7 cellular contexts compared by ENCODE assay signal in genomic region chr21:45590246-45590725, GRCh38. TPM values are rescaled to one million over a fixed set of nuclear protein-coding genes. Genes with fewer than 3 reads are reported as not detected.
A peak's percentile ranks its signal among the peaks of the same experiment; 100 is the strongest.
DNase-seq lines count a peak whose midpoint lies in the region; ATAC-seq and TF ChIP-seq lines count a peak whose summit lies in the region.

No MANE protein-coding gene starts in this region.

- intact Hi-C loops in activated B cell treated with CpG ODN at 0.5 μM for 24 hours (cut with micrococcal nuclease) (loop anchor here (1.0 kb wide), 1 partner anchor 48 kb away; the partner anchor contains the start of gene SLC19A1), Calu3 (cut with micrococcal nuclease; ENCODE audit: unreplicated experiment) (no loop called here)

- H3K9me3 ChIP-seq in HAP-1 = peaks cover 5% of the 10 kb centered on the region

- H3K4me1 ChIP-seq in HAP-1 = no peaks in the 10 kb centered on the region

- H3K4me3 ChIP-seq in HAP-1 = peak overlapping the region; percentile 45

- H3K36me3 ChIP-seq in HAP-1 (replicated peaks) = no peaks in the 10 kb centered on the region

- H3K27ac Mint-ChIP-seq in activated B cell treated with CpG ODN at 0.5 μM for 24 hours (no peak overlapping the region), Calu3 (ENCODE audit: unreplicated experiment) (no peak overlapping the region)

- H3K27me3 Mint-ChIP-seq in activated B cell treated with CpG ODN at 0.5 μM for 24 hours (peaks cover 30% of the 10 kb centered on the region), Calu3 (ENCODE audit: unreplicated experiment) (peaks cover 63% of the 10 kb centered on the region)

- H3K4me1 Mint-ChIP-seq in activated B cell treated with CpG ODN at 0.5 μM for 24 hours = peaks cover 3% of the 10 kb centered on the region
- H3K4me1 Mint-ChIP-seq in Calu3 (ENCODE audit: low read depth, unreplicated experiment) = no peaks in the 10 kb centered on the region

- DNase-seq in HAP-1 (ENCODE audit: low spot score in 2 of 2) (peak; percentile 31 to 81), activated B cell treated with CpG ODN at 0.5 μM for 24 hours (peak; percentile 43), dermis blood vessel endothelial cell (peak; percentile 74), lung microvascular endothelial cell (ENCODE audit: low read depth in 2 of 2) (peak; percentile 47 to 49), Calu3 (no peak)
- peak; percentile 47 for DNase-seq in stimulated activated CD8-positive, alpha-beta memory T cell treated with anti-CD3 and anti-CD28 coated beads, Interleukin-4, amount 100 ng/mL, for 24 hours (ENCODE audit: low read depth)

- TF ChIP-seq CTCF in activated B cell treated with CpG ODN at 0.5 μM for 24 hours (IDR thresholded peaks at IDR 0.05) (no peak), Calu3 (IDR thresholded peaks at IDR 0.05; ENCODE audit: unreplicated experiment) (no peak)

- BruUV-seq in Calu3 (replicated peaks; lab: Mats Ljungman, UMichigan) = no TSS peak

- CTCF ChIA-PET in activated B cell treated with CpG ODN at 0.5 μM for 24 hours (lab: Charles Lee) (interaction anchor here (1.5 kb wide), 1 partner anchor 34 kb away, joined by 4 read pairs; no protein-coding TSS in a partner anchor), Calu3 (lab: Charles Lee) (interaction anchor here (0.6 kb wide), 1 partner anchor 97 kb away, joined by 5 read pairs; no protein-coding TSS in a partner anchor)

- H3K9me3 Mint-ChIP-seq in activated B cell treated with CpG ODN at 0.5 μM for 24 hours (peaks cover 18% of the 10 kb centered on the region), Calu3 (ENCODE audit: low read depth, unreplicated experiment) (peaks cover 7% of the 10 kb centered on the region)

- no peaks in the 10 kb centered on the region for H3K27me3 ChIP-seq in HAP-1 (ENCODE audit: low read depth)

- POLR2A ChIA-PET in activated B cell treated with CpG ODN at 0.5 μM for 24 hours (lab: Charles Lee) = interaction anchor here (1.0 kb wide), 1 partner anchor 26 kb away, joined by 3 read pairs; no protein-coding TSS in a partner anchor

- ATAC-seq in activated B cell treated with CpG ODN at 0.5 μM for 24 hours (ENCODE audit: low read depth) (peak; percentile 70), GM21515 (IDR thresholded peaks at IDR 0.05; ENCODE audit: unreplicated experiment) (no peak)

- H3K36me3 Mint-ChIP-seq in activated B cell treated with CpG ODN at 0.5 μM for 24 hours (ENCODE audit: low read depth) (no peaks in the 10 kb centered on the region), Calu3 (ENCODE audit: insufficient read depth, unreplicated experiment) (no peaks in the 10 kb centered on the region)

- in situ Hi-C loops in HAP-1 (cut with MboI; ENCODE audit: low sequenced_read_pairs) = no loop called here

- H3K4me3 Mint-ChIP-seq in activated B cell treated with CpG ODN at 0.5 μM for 24 hours (no peak overlapping the region), Calu3 (ENCODE audit: low read depth, unreplicated experiment) (no peak overlapping the region)

RNA-seq across cellular contexts. Expression of gene SLC19A1, which starts 48.0 kb away (rescaled TPM):
- total RNA-seq in activated B cell treated with CpG ODN at 0.5 μM for 24 hours = 7.4 and 10.7 TPM in 2 replicates
- 5.8 and 13.5 TPM in 2 replicates for total RNA-seq in dermis blood vessel endothelial cell
- 4.4 and 5.2 TPM in 2 replicates for total RNA-seq in lung microvascular endothelial cell
- total RNA-seq in Calu3 (2022) = 21.4 and 25.5 TPM in 2 replicates

RNA-seq across cellular contexts. Expression of gene PCBP3, which starts 53.2 kb away (rescaled TPM):
- total RNA-seq in activated B cell treated with CpG ODN at 0.5 μM for 24 hours (not detected in 2 replicates), dermis blood vessel endothelial cell (0.14 TPM in 1 of 2 replicates, not detected in the other), lung microvascular endothelial cell (0.22 TPM in 1 of 2 replicates, not detected in the other), Calu3 (2022) (0.78 and 1.4 TPM in 2 replicates)
